9 cellular contexts compared by ENCODE assay signal in genomic region chr3:44114142-44114541, GRCh38.
DNase-seq lines count a peak whose midpoint lies in the region; ATAC-seq, FAIRE-seq and TF ChIP-seq lines count a peak whose summit lies in the region.
"Had no signal": no experiment of that assay in that cellular context is flagged by ENCODE, and none has a peak within 500 bp of the region (broad histone marks: within the 10 kb centered on the region; RNA-seq: fewer than 3 reads in every experiment).

No MANE protein-coding gene starts in this region.

- no peaks in the 10 kb centered on the region for H3K9me2 ChIP-seq in SK-N-SH
- no peaks in the 10 kb centered on the region for H3K9me2 ChIP-seq in OCI-LY1 (ENCODE audit: low read depth, low read length)

- CTCF ChIA-PET in SK-N-SH (lab: Yijun Ruan, JAX), result no interaction called here

- H3K9me3 ChIP-seq in SK-N-SH, result no peaks in the 10 kb centered on the region
- no peaks in the 10 kb centered on the region for H3K9me3 ChIP-seq in OCI-LY1 (ENCODE audit: low read length)

- H2AFZ ChIP-seq in SK-N-SH (ENCODE audit: low read depth) (no peak overlapping the region), OCI-LY1 (ENCODE audit: low read length) (no peak overlapping the region)

- FAIRE-seq in bronchial epithelial cell (lab: Jason Lieb, UNC), result no peak
- FAIRE-seq: G401.6 had no signal

- 91% methylated on average over 11 of the region's 12 CpGs for WGBS in SK-N-SH (ENCODE audit: low lambda C conversion rate)

- H3K79me2 ChIP-seq in SK-N-SH (ENCODE audit: insufficient read depth) (no peaks in the 10 kb centered on the region), OCI-LY1 (ENCODE audit: insufficient read depth, low read length) (no peaks in the 10 kb centered on the region)

- POLR2A ChIA-PET in SK-N-SH (lab: Yijun Ruan, JAX), result no interaction called here

- H3F3A ChIP-seq in SK-N-SH (replicated peaks; ENCODE audit: insufficient read depth), result no peaks in the 10 kb centered on the region
- H3F3A ChIP-seq in OCI-LY1 (ENCODE audit: insufficient read depth, low read length), result no peaks in the 10 kb centered on the region

- no peaks in the 10 kb centered on the region for H4K20me1 ChIP-seq in SK-N-SH (ENCODE audit: insufficient read depth)
- H4K20me1 ChIP-seq in OCI-LY1 (ENCODE audit: insufficient read depth, low read length), result no peaks in the 10 kb centered on the region

- H3K4me1 ChIP-seq in SK-N-SH (ENCODE audit: control insufficient read depth in 1 of 2, insufficient read depth in 2 of 2, low read depth in 1 of 2, low read length in 1 of 2) (no peaks in the 10 kb centered on the region; a peak in 1 of 4 replicates), OCI-LY1 (ENCODE audit: insufficient read depth, low read length, severe bottlenecking) (no peaks in the 10 kb centered on the region)

- TF ChIP-seq CTCF in SK-N-SH (IDR thresholded peaks at IDR 0.05), result peak; percentile 20
- TF ChIP-seq CTCF in OCI-LY1 (IDR thresholded peaks at IDR 0.05; ENCODE audit: low read length), result peak; percentile 66
- TF ChIP-seq CTCF in bronchial epithelial cell (IDR thresholded peaks at IDR 0.05; ENCODE audit: insufficient read depth, low read length, severe bottlenecking), result peak; percentile 53
- TF ChIP-seq CTCF in nephron progenitor cell (IDR thresholded peaks at IDR 0.05), result peak; percentile 47

- H3K9me3 Mint-ChIP-seq in nephron progenitor cell, result no peaks in the 10 kb centered on the region

- ATAC-seq in SK-N-SH treated with all-trans-retinoic acid at 6 μM for 48 hours (no peak), HG03045 (IDR thresholded peaks at IDR 0.05; ENCODE audit: unreplicated experiment) (no peak), HG03175 (IDR thresholded peaks at IDR 0.05; ENCODE audit: unreplicated experiment) (no peak), GM21717 (IDR thresholded peaks at IDR 0.05; ENCODE audit: unreplicated experiment) (no peak)

- peaks cover 9% of the 10 kb centered on the region for H3K27me3 Mint-ChIP-seq in nephron progenitor cell (ENCODE audit: low read depth, poor library complexity)

- H3K4me3 Mint-ChIP-seq in nephron progenitor cell, result no peak overlapping the region

- TF ChIP-seq RAD21 in SK-N-SH (IDR thresholded peaks at IDR 0.05; ENCODE audit: low read length), result no peak

- H3K27ac Mint-ChIP-seq in nephron progenitor cell, result no peak overlapping the region

- H3K36me3 Mint-ChIP-seq in nephron progenitor cell (ENCODE audit: low read depth), result no peaks in the 10 kb centered on the region

- no peak overlapping the region for H3K9ac ChIP-seq in SK-N-SH
- no peak overlapping the region for H3K9ac ChIP-seq in OCI-LY1 (ENCODE audit: low read length)

- no peak for TF ChIP-seq EP300 in SK-N-SH (IDR thresholded peaks at IDR 0.05; ENCODE audit: borderline replicate concordance in 1 of 2, low read depth in 1 of 2, low read length in 1 of 2)

- no peaks in the 10 kb centered on the region for H3K4me1 Mint-ChIP-seq in nephron progenitor cell

- H3K27me3 ChIP-seq in SK-N-SH (ENCODE audit: insufficient read depth) (no peaks in the 10 kb centered on the region), OCI-LY1 (ENCODE audit: insufficient read depth, low read length) (no peaks in the 10 kb centered on the region), bronchial epithelial cell (ENCODE audit: control insufficient read depth, insufficient read depth, low read length) (no peaks in the 10 kb centered on the region)

- no peak overlapping the region for H3K4me3 ChIP-seq in SK-N-SH (ENCODE audit: low read depth in 2 of 2, low read length in 1 of 2)
- H3K4me3 ChIP-seq in OCI-LY1 (ENCODE audit: low read depth, low read length, poor library complexity, severe bottlenecking), result no peak overlapping the region
- no peak overlapping the region for H3K4me3 ChIP-seq in bronchial epithelial cell (ENCODE audit: low read depth, low read length)

- DNase-seq in SK-N-SH (peak; percentile 20), bronchial epithelial cell (ENCODE audit: low read depth) (no peak), nephron progenitor cell (peak; percentile 68)

- no peak overlapping the region for H3K27ac ChIP-seq in SK-N-SH (ENCODE audit: low read depth in 2 of 2, low read length in 1 of 2)
- no peak overlapping the region for H3K27ac ChIP-seq in OCI-LY1 (ENCODE audit: low read depth, low read length, poor library complexity, severe bottlenecking)

- H3K36me3 ChIP-seq in SK-N-SH (replicated peaks in 1 of 2; ENCODE audit: control insufficient read depth in 1 of 2, insufficient read depth in 2 of 2, low read length in 1 of 2) (peaks cover 0 to 22% of the 10 kb centered on the region in 2 experiments), OCI-LY1 (ENCODE audit: insufficient read depth, low read length) (no peaks in the 10 kb centered on the region), bronchial epithelial cell (ENCODE audit: control insufficient read depth, insufficient read depth, low read length) (no peaks in the 10 kb centered on the region)

- H3K4me2 ChIP-seq in SK-N-SH (no peak overlapping the region), OCI-LY1 (ENCODE audit: low read length) (no peak overlapping the region)

TF ChIP-seq in SK-N-SH, 30 proteins besides CTCF, POLR2A, EP300 and RAD21:
- no peak for TF ChIP-seq POLR2AphosphoS5 (IDR thresholded peaks at IDR 0.05; ENCODE audit: low read depth, low read length)
- TF ChIP-seq MEF2A (IDR thresholded peaks at IDR 0.05; ENCODE audit: borderline replicate concordance, low read depth), result no peak
TF ChIP-seq in SK-N-SH: peak in this region for 0.

TF ChIP-seq in SK-N-SH treated with all-trans-retinoic acid at 6 μM for 48 hours, 23 proteins besides CTCF, POLR2A, EP300 and RAD21 (continues in another document):
- TF ChIP-seq CREB5 (CRISPR knock-in tag; IDR thresholded peaks at IDR 0.05; ENCODE audit: low read depth), result no peak
- no peak for TF ChIP-seq ZFP30 (CRISPR knock-in tag; IDR thresholded peaks at IDR 0.05)
- TF ChIP-seq ZNF8 (CRISPR knock-in tag; IDR thresholded peaks at IDR 0.05), result no peak
- TF ChIP-seq RARB (CRISPR knock-in tag; IDR thresholded peaks at IDR 0.05), result no peak
- no peak for TF ChIP-seq ESRRG (CRISPR knock-in tag; IDR thresholded peaks at IDR 0.05)
- no peak for TF ChIP-seq ZFP3 (CRISPR knock-in tag; IDR thresholded peaks at IDR 0.05)
- no peak for TF ChIP-seq POU6F1 (CRISPR knock-in tag; IDR thresholded peaks at IDR 0.05; ENCODE audit: borderline replicate concordance, low read depth)
- no peak for TF ChIP-seq ZNF70 (CRISPR knock-in tag; IDR thresholded peaks at IDR 0.05)
- no peak for TF ChIP-seq TSHZ2 (CRISPR knock-in tag; IDR thresholded peaks at IDR 0.05)
- TF ChIP-seq BACH2 (CRISPR knock-in tag; IDR thresholded peaks at IDR 0.05; ENCODE audit: borderline replicate concordance), result no peak
- no peak for TF ChIP-seq PPARA (CRISPR knock-in tag; IDR thresholded peaks at IDR 0.05; ENCODE audit: borderline replicate concordance)
